8 cellular contexts compared by ENCODE assay signal in genomic region chr19:24086974-24087595, GRCh38. TPM values are rescaled to one million over a fixed set of nuclear protein-coding genes. Genes with fewer than 3 reads are reported as not detected.
DNase-seq lines count a peak whose midpoint lies in the region; ATAC-seq and TF ChIP-seq lines count a peak whose summit lies in the region.

Gene ZNF254, plus strand, starts transcription at chr19:24087187. Its CDS starts 121 bp downstream, at chr19:24087308.

- no peaks in the 10 kb centered on the region for H3K4me1 ChIP-seq in colonic mucosa

- H3K27ac ChIP-seq in colonic mucosa = peak within 1 kb of the TSS; percentile 67
- H3K27ac ChIP-seq in layer of hippocampus (ENCODE audit: low read depth, low read length) = peak within 1 kb of the TSS; percentile 66

- peak; percentile 99 for ATAC-seq in HG02870 (IDR thresholded peaks at IDR 0.05; ENCODE audit: unreplicated experiment)

- no peaks in the 10 kb centered on the region for H3K36me3 ChIP-seq in colonic mucosa

- TF ChIP-seq CTCF in GM13976 (IDR thresholded peaks at IDR 0.05; ENCODE audit: borderline replicate concordance, control extremely low read depth, extremely low read depth, insufficient read depth, missing control alignments) (no peak), colonic mucosa (IDR thresholded peaks at IDR 0.05) (no peak)

- H3K4me3 ChIP-seq in colonic mucosa = peak within 1 kb of the TSS; percentile 82

- H3K9me3 ChIP-seq in colonic mucosa = no peaks in the 10 kb centered on the region

- DNase-seq in GM13976 (ENCODE audit: low spot score) = peak; percentile 86
- peak; percentile 96 for DNase-seq in NCI-H2171 treated with DMSO at 0.1 percent for 48 hours (lab: John Stamatoyannopoulos, UW)
- DNase-seq in activated CD4-positive, alpha-beta T cell treated with anti-CD3 and anti-CD28 coated beads for 48 hours = peak; percentile 89
- DNase-seq in colonic mucosa = peak; percentile 94
- peak; percentile 48 to 75 (median 58) for DNase-seq in stimulated activated CD4-positive, alpha-beta T cell treated with anti-CD3 and anti-CD28 coated beads, Interleukin-1b, Interleukin-23, amount 100 ng/mL, for 24 hours (ENCODE audit: low read depth in 4 of 4, low spot score in 1 of 4)
- DNase-seq in NOMO-1 treated with DMSO at 0.1 percent for 48 hours (lab: John Stamatoyannopoulos, UW; ENCODE audit: unreplicated experiment) = no peak

- H3K27me3 ChIP-seq in colonic mucosa (no peaks in the 10 kb centered on the region), layer of hippocampus (ENCODE audit: control insufficient read depth, insufficient read depth, low read length) (no peaks in the 10 kb centered on the region)

- in situ Hi-C loops in GM13976 (cut with MboI; ENCODE audit: low sequenced_read_pairs, unreplicated experiment) = no loop called here

- intact Hi-C loops in colonic mucosa (cut with DNase I) = no loop called here

- H3K9ac ChIP-seq in colonic mucosa (ENCODE audit: low read depth in 2 of 2, low read length in 2 of 2) = peak within 1 kb of the TSS; percentile 84 to 92

RNA-seq across cellular contexts. Expression of gene ZNF254, which starts in this region (rescaled TPM):
- total RNA-seq in colonic mucosa = 10 to 100 TPM; 11.2 to 14.1 TPM
